ENCODE assay signal across 10 cellular contexts in the genomic region with DNA sequence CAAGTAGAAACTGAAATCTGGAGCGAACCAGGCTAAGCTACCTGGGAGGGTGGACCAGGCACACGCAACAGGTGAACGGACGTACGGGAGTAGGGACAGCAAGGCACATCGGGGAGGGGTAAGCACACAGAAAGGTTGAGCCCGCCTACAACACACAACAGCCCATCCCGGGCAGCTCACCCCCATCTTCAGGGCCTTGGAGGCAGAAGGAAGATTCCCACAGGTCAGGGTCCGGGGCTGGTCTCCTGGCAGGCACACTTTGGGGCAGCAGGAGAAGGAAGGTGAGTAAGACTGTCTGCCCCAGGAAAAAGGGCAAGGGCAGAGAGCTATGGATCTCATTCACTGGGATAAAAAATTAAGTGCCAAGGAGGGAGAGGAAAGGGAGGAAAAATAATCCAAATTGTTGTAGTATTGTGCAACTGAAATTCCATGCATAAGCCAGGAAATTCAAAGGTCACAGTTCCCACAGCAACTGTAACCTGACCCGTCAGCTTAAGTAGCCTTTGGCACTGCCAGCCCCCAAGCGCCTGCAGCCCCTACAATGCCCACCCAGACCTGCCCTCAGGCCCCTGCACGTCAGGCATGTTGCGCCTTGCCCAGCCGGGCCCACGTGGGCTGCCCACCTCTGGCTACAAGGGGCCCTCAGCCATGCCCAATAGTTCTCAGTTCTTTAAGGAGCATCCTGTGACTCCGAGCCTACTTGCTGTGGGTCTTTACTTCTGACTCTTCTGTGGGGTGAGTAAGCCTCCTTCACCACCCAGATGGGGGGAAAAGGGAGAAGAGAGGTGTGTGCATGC. TPM values are rescaled to one million over a fixed set of nuclear protein-coding genes. Genes with fewer than 3 reads are reported as not detected.
DNase-seq lines count a peak whose midpoint lies in the region; ATAC-seq, FAIRE-seq and TF ChIP-seq lines count a peak whose summit lies in the region.
"Had no signal": no experiment of that assay in that cellular context is flagged by ENCODE, and none has a peak within 500 bp of the region (broad histone marks: within the 10 kb centered on the region; RNA-seq: fewer than 3 reads in every experiment).

No MANE protein-coding gene starts in this region.

- H3K36me3 Mint-ChIP-seq in astrocyte (ENCODE audit: low read depth, unreplicated experiment): peaks cover 8% of the 10 kb centered on the region
- H3K36me3 Mint-ChIP-seq in activated CD4-positive, alpha-beta memory T cell treated with anti-CD3 and anti-CD28 coated beads for 36 hours: peaks cover 1% of the 10 kb centered on the region

- WGBS in small intestine, 3 donors: 72 to 76% (median 73%) methylated on average over 15 to 16 of the region's 16 CpGs

- no peak for ATAC-seq in GM19463 (IDR thresholded peaks at IDR 0.05; ENCODE audit: unreplicated experiment)
- ATAC-seq in HG03565 (IDR thresholded peaks at IDR 0.05; ENCODE audit: unreplicated experiment): no peak
- ATAC-seq in GM19467 (IDR thresholded peaks at IDR 0.05; ENCODE audit: unreplicated experiment): no peak

- H3K4me1 ChIP-seq in HAP-1 (peaks cover 9% of the 10 kb centered on the region), astrocyte (ENCODE audit: insufficient read depth, low read length) (peaks cover 30% of the 10 kb centered on the region), right atrium auricular region (peaks cover 0 to 65% of the 10 kb centered on the region in 2 donors), small intestine (ENCODE audit: control insufficient read depth in 2 of 2, insufficient read depth in 1 of 2, low read depth in 1 of 2, low read length in 1 of 2) (peaks cover 2 to 5% of the 10 kb centered on the region in 2 donors)

- H3K27me3 ChIP-seq in HAP-1 (ENCODE audit: low read depth) (no peaks in the 10 kb centered on the region), astrocyte (ENCODE audit: insufficient read depth, low read length) (no peaks in the 10 kb centered on the region), right atrium auricular region (no peaks in the 10 kb centered on the region), small intestine (ENCODE audit: control insufficient read depth in 2 of 2, insufficient read depth in 2 of 2, low read length in 2 of 2) (no peaks in the 10 kb centered on the region)

- POLR2A ChIA-PET in activated CD4-positive, alpha-beta memory T cell treated with anti-CD3 and anti-CD28 coated beads for 36 hours (lab: Charles Lee): no interaction called here

- intact Hi-C loops in activated CD4-positive, alpha-beta memory T cell treated with anti-CD3 and anti-CD28 coated beads for 36 hours (cut with micrococcal nuclease): loop anchor here (10.0 kb wide), 1 partner anchor 52 kb away; a partner anchor contains a TSS

- H3K79me2 ChIP-seq in astrocyte (ENCODE audit: insufficient read depth, low read length): peaks cover 88% of the 10 kb centered on the region

- CTCF ChIA-PET in activated CD4-positive, alpha-beta memory T cell treated with anti-CD3 and anti-CD28 coated beads for 36 hours (lab: Charles Lee): no interaction called here

- no peak overlapping the region for H3K4me3 ChIP-seq in HAP-1
- no peak overlapping the region for H3K4me3 ChIP-seq in astrocyte (ENCODE audit: insufficient read depth, low read depth, low read length)
- no peak overlapping the region for H3K4me3 ChIP-seq in right atrium auricular region
- H3K4me3 ChIP-seq in small intestine (ENCODE audit: low read depth in 1 of 2, low read length in 2 of 2): no peak overlapping the region

- H2AFZ ChIP-seq in astrocyte (ENCODE audit: low read depth, low read length): no peak overlapping the region

- H3K9me3 Mint-ChIP-seq in astrocyte (ENCODE audit: unreplicated experiment): no peaks in the 10 kb centered on the region
- H3K9me3 Mint-ChIP-seq in activated CD4-positive, alpha-beta memory T cell treated with anti-CD3 and anti-CD28 coated beads for 36 hours: no peaks in the 10 kb centered on the region

- H3K36me3 ChIP-seq in HAP-1 (replicated peaks) (no peaks in the 10 kb centered on the region; the same call in none of the 2 replicates), astrocyte (ENCODE audit: insufficient read depth, low read length) (no peaks in the 10 kb centered on the region), right atrium auricular region (no peaks in the 10 kb centered on the region), small intestine (ENCODE audit: control insufficient read depth in 2 of 2, insufficient read depth in 2 of 2, low read length in 2 of 2) (no peaks in the 10 kb centered on the region)

- H4K20me1 ChIP-seq in astrocyte (ENCODE audit: insufficient read depth, low read length): peaks cover 50% of the 10 kb centered on the region

- peak overlapping the region; percentile 55 for H3K4me2 ChIP-seq in astrocyte (ENCODE audit: low read length)

- H3K4me3 Mint-ChIP-seq in astrocyte (ENCODE audit: unreplicated experiment): peak overlapping the region; percentile 71
- no peak overlapping the region for H3K4me3 Mint-ChIP-seq in activated CD4-positive, alpha-beta memory T cell treated with anti-CD3 and anti-CD28 coated beads for 36 hours

- H3K27me3 Mint-ChIP-seq in astrocyte (ENCODE audit: low read depth, unreplicated experiment): no peaks in the 10 kb centered on the region
- H3K27me3 Mint-ChIP-seq in activated CD4-positive, alpha-beta memory T cell treated with anti-CD3 and anti-CD28 coated beads for 36 hours: no peaks in the 10 kb centered on the region

- no peak for TF ChIP-seq CTCF in astrocyte (IDR thresholded peaks at IDR 0.05; ENCODE audit: insufficient read depth, low read depth, low read length)
- TF ChIP-seq CTCF in right atrium auricular region (IDR thresholded peaks at IDR 0.05): no peak

- FAIRE-seq in astrocyte (lab: Jason Lieb, UNC) (peak; percentile 50), small intestine (lab: Jason Lieb, UNC) (no peak)

- no peaks in the 10 kb centered on the region for H3K9me3 ChIP-seq in HAP-1
- H3K9me3 ChIP-seq in astrocyte (ENCODE audit: insufficient read depth, low read depth, low read length): no peaks in the 10 kb centered on the region
- no peaks in the 10 kb centered on the region for H3K9me3 ChIP-seq in right atrium auricular region
- H3K9me3 ChIP-seq in small intestine (ENCODE audit: control insufficient read depth, low read depth): no peaks in the 10 kb centered on the region

- peak; percentile 33 to 50 for DNase-seq in HAP-1 (ENCODE audit: low spot score in 2 of 2)
- peak; percentile 82 for DNase-seq in astrocyte (ENCODE audit: low read depth)
- no peak for DNase-seq in right atrium auricular region (ENCODE audit: low spot score)
- DNase-seq in small intestine: peak; percentile 32
- DNase-seq in activated CD4-positive, alpha-beta memory T cell treated with anti-CD3 and anti-CD28 coated beads for 36 hours: no peak
- DNase-seq: activated naive CD4-positive, alpha-beta T cell; SIG-M5 had no signal

- H3K4me1 Mint-ChIP-seq in astrocyte (ENCODE audit: low read depth, unreplicated experiment): peaks cover 51% of the 10 kb centered on the region
- H3K4me1 Mint-ChIP-seq in activated CD4-positive, alpha-beta memory T cell treated with anti-CD3 and anti-CD28 coated beads for 36 hours (ENCODE audit: low read depth): peaks cover 7% of the 10 kb centered on the region

- H3K27ac Mint-ChIP-seq in astrocyte (ENCODE audit: unreplicated experiment): peak overlapping the region; percentile 77
- no peak overlapping the region for H3K27ac Mint-ChIP-seq in activated CD4-positive, alpha-beta memory T cell treated with anti-CD3 and anti-CD28 coated beads for 36 hours

- H3K9ac ChIP-seq in astrocyte (ENCODE audit: low read length): peak overlapping the region; percentile 15

- in situ Hi-C loops in HAP-1 (cut with MboI; ENCODE audit: low sequenced_read_pairs): no loop called here

- H3K27ac ChIP-seq in astrocyte (ENCODE audit: low read depth, low read length) (peak overlapping the region; percentile 51), right atrium auricular region (peak overlapping the region; percentile 54 to 61), small intestine (ENCODE audit: low read depth in 1 of 2, low read length in 1 of 2) (no peak overlapping the region)

RNA-seq across cellular contexts. Expression of a gene that starts 51.8 kb away (rescaled TPM):
- total RNA-seq in astrocyte (101 and 113 TPM in 2 replicates), right atrium auricular region (10 to 100 TPM; 42.5 to 45.1 TPM)
- polyA plus RNA-seq in small intestine: 10 to 100 TPM in 1 of 3 donors, 1 to 10 TPM in 2; 3.2 to 15.3 (median 4.7) TPM
- total RNA-seq in activated CD4-positive, alpha-beta memory T cell treated with anti-CD3 and anti-CD28 coated beads for 36 hours: 10 to 100 TPM; 29.7 to 37.2 TPM

Comparison
In these comparisons a context has a peak if more than half of its experiments do, and no peak if none do; other contexts are left out.
1. DNase-seq: peak in HAP-1 (2 of 2), astrocyte (single experiment) and small intestine (single experiment); none in right atrium auricular region (single experiment) and activated CD4-positive, alpha-beta memory T cell treated with anti-CD3 and anti-CD28 coated beads for 36 hours (single experiment).
2. H3K27ac ChIP-seq: peak in astrocyte (single experiment) and right atrium auricular region (2 of 2); none in small intestine (0 of 2).